Comparison of ENCODE assay signal across 3 cellular contexts in genomic region chr15:75282572-75282971, GRCh38. TPM values are rescaled to one million over a fixed set of nuclear protein-coding genes. Genes with fewer than 3 reads are reported as not detected.
"Had no signal": no experiment of that assay in that cellular context is flagged by ENCODE, and none has a peak within 500 bp of the region (broad histone marks: within the 10 kb centered on the region; RNA-seq: fewer than 3 reads in every experiment).

A gene with protein sequence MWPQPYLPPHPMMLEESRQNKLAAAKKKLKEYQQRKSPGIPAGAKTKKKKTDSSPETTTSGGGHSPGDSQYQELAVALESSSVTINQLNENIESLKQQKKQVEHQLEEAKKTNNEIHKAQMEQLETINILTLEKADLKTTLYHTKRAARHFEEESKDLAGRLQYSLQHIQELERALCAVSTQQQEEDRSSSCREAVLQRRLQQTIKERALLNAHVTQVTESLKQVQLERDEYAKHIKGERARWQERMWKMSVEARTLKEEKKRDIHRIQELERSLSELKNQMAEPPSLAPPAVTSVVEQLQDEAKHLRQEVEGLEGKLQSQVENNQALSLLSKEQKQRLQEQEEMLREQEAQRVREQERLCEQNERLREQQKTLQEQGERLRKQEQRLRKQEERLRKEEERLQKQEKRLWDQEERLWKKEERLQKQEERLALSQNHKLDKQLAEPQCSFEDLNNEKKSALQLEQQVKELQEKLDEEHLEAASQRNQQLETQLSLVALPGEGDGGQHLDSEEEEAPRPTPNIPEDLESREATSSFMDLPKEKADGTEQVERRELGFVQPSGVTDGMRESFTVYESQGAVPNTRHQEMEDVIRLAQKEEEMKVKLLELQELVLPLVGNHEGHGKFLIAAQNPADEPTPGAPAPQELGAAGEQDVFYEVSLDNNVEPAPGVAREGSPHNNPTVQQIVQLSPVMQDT (plus strand): TSS chr15:75282835. CDS start chr15:75282876, 41 bp downstream.

RNA-seq across cellular contexts. Expression of the gene that starts here (rescaled TPM):
- total RNA-seq: GM23248, H4, HFFc6 had no signal
- polyA plus RNA-seq: GM23248 had no signal
